ENCODE assay signal across 21 cellular contexts in the genomic region with DNA sequence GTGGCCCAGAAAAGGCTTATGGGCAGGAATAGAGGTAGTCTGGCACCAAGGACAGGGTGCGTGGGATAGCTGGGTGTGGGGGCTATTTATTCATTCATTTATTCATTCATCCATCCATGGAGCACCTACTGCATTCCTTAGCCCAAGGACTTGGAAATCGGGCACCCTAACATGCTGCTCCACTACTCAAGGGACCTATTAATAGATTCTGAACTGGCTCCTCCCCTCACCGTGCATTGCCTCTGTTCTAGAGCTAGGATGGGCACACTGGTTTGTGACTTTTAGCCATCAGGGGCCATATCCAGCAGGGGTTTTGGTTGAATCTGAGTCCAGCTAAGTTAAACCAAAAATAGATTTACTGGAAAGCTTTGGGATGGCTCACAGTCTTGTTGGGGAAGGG.
"Had no signal": no experiment of that assay in that cellular context is flagged by ENCODE, and none has a peak within 500 bp of the region (broad histone marks: within the 10 kb centered on the region; RNA-seq: fewer than 3 reads in every experiment).

No MANE protein-coding gene starts in this region.

- H3K27ac Mint-ChIP-seq: IgD-negative memory B cell had no signal

- H3K4me2 ChIP-seq: KMS-11, SK-N-SH had no signal

- DNase-seq: Kasumi-1, MM.1S, NCI-H1092 treated with DMSO at 0.1 percent for 48 hours, NCI-H1436, NCI-H187, NCI-H2029, NCI-H2081 treated with DMSO at 0.1 percent for 48 hours, NCI-H2171, NCI-H226, NCI-H446, NCI-H510A, NCI-H524 treated with DMSO at 0.1 percent for 48 hours, NCI-H69, NCI-H774, PC-3, SHP77 had no signal

- H3K4me1 Mint-ChIP-seq: IgD-negative memory B cell had no signal

- ATAC-seq: K562, Panc1, PC-3 had no signal

- H3K27ac ChIP-seq: KMS-11 had no signal

- H3K4me3 Mint-ChIP-seq: IgD-negative memory B cell had no signal

- H3K9me2 ChIP-seq: SK-N-SH had no signal

- H3K36me3 Mint-ChIP-seq: IgD-negative memory B cell had no signal

- H3K9me3 Mint-ChIP-seq: IgD-negative memory B cell had no signal

- H3K9me3 ChIP-seq: SK-N-SH had no signal

- H3K4me3 ChIP-seq: K562 had no signal
